ENCODE assay signal across 1 cellular context in genomic region chr22:45240137-45240809, GRCh38.
TF ChIP-seq lines count a peak whose summit lies in the region.

No MANE protein-coding gene starts in this region.

TF ChIP-seq in HEK293, 187 proteins besides CTCF, POLR2A, EP300 and RAD21 (continued from another document and continues in another):
- TF ChIP-seq ZNF175 (tag by site-specific recombination; IDR thresholded peaks at IDR 0.05) (no peak), ZNF518A (tag by site-specific recombination; conservative IDR thresholded peaks at IDR 0.05; ENCODE audit: low read depth) (no peak), ZNF23 (tag by site-specific recombination; IDR thresholded peaks at IDR 0.05; ENCODE audit: borderline replicate concordance) (no peak), ZNF404 (tag by site-specific recombination; IDR thresholded peaks at IDR 0.05) (no peak), TRIM28 (IDR thresholded peaks at IDR 0.05; ENCODE audit: borderline replicate concordance, low read length) (no peak), ZNF416 (tag by site-specific recombination; IDR thresholded peaks at IDR 0.05) (no peak), ZNF585B (tag by site-specific recombination; IDR thresholded peaks at IDR 0.05) (no peak), KLF8 (tag by site-specific recombination; IDR thresholded peaks at IDR 0.05) (peak; percentile 54; the same call in 1 of the 2 replicates), ZNF747 (tag by site-specific recombination; IDR thresholded peaks at IDR 0.05) (no peak), ZNF600 (tag by site-specific recombination; IDR thresholded peaks at IDR 0.05) (no peak), ZNF302 (tag by site-specific recombination; IDR thresholded peaks at IDR 0.05; ENCODE audit: low read depth) (no peak), ZNF639 (tag by site-specific recombination; IDR thresholded peaks at IDR 0.05) (no peak), ZNF18 (tag by site-specific recombination; IDR thresholded peaks at IDR 0.05) (no peak), BCL11A (tag by site-specific recombination; IDR thresholded peaks at IDR 0.05; ENCODE audit: low read depth) (no peak), ZNF266 (tag by site-specific recombination; IDR thresholded peaks at IDR 0.05; ENCODE audit: low read depth) (no peak), SCRT2 (tag by site-specific recombination; IDR thresholded peaks at IDR 0.05) (no peak), HOXA7 (CRISPR knock-in tag; IDR thresholded peaks at IDR 0.05; ENCODE audit: borderline replicate concordance) (no peak), ZNF521 (tag by site-specific recombination; IDR thresholded peaks at IDR 0.05) (no peak), MZF1 (tag by site-specific recombination; IDR thresholded peaks at IDR 0.05; ENCODE audit: borderline replicate concordance) (no peak), ZNF280C (tag by site-specific recombination; IDR thresholded peaks at IDR 0.05) (no peak), ZNF549 (tag by site-specific recombination; IDR thresholded peaks at IDR 0.05) (no peak), SETDB1 (IDR thresholded peaks at IDR 0.05; ENCODE audit: insufficient read length, low read length) (no peak), GLIS2 (tag by site-specific recombination; IDR thresholded peaks at IDR 0.05) (no peak), KLF7 (tag by site-specific recombination; IDR thresholded peaks at IDR 0.05; ENCODE audit: borderline replicate concordance) (no peak), ZBTB20 (tag by site-specific recombination; IDR thresholded peaks at IDR 0.05) (peak; percentile 89), ZNF791 (tag by site-specific recombination; IDR thresholded peaks at IDR 0.05) (no peak), ZNF280D (tag by site-specific recombination; IDR thresholded peaks at IDR 0.05) (no peak), ZNF544 (tag by site-specific recombination; IDR thresholded peaks at IDR 0.05) (no peak), ZNF768 (tag by site-specific recombination; IDR thresholded peaks at IDR 0.05) (no peak), ZNF202 (tag by site-specific recombination; IDR thresholded peaks at IDR 0.05; ENCODE audit: borderline replicate concordance) (no peak), ZNF341 (tag by site-specific recombination; IDR thresholded peaks at IDR 0.05; ENCODE audit: low read depth) (no peak), EGR2 (tag by site-specific recombination; IDR thresholded peaks at IDR 0.05; ENCODE audit: low read depth) (0 out of 2 replicates have a peak, but pooled peaks have one; percentile 3), GLI4 (tag by site-specific recombination; IDR thresholded peaks at IDR 0.05) (no peak), ZNF239 (tag by site-specific recombination; IDR thresholded peaks at IDR 0.05) (no peak), PRDM2 (tag by site-specific recombination; IDR thresholded peaks at IDR 0.05; ENCODE audit: borderline replicate concordance) (no peak), ZNF785 (tag by site-specific recombination; IDR thresholded peaks at IDR 0.05) (peak; percentile 76; the same call in 1 of the 2 replicates), ZNF548 (tag by site-specific recombination; IDR thresholded peaks at IDR 0.05) (no peak), ZIC2 (tag by site-specific recombination; IDR thresholded peaks at IDR 0.05) (peak; percentile 44), ZNF132 (tag by site-specific recombination; IDR thresholded peaks at IDR 0.05; ENCODE audit: borderline replicate concordance) (no peak), ZEB2 (tag by site-specific recombination; IDR thresholded peaks at IDR 0.05) (0 out of 2 replicates have a peak, but pooled peaks have one; percentile 20), ZNF350 (tag by site-specific recombination; IDR thresholded peaks at IDR 0.05) (no peak), ZBTB7A (tag by site-specific recombination; IDR thresholded peaks at IDR 0.05; ENCODE audit: low read depth) (no peak), ZNF37A (tag by site-specific recombination; IDR thresholded peaks at IDR 0.05) (no peak), ZNF112 (tag by site-specific recombination; IDR thresholded peaks at IDR 0.05) (no peak), ZNF2 (tag by site-specific recombination; IDR thresholded peaks at IDR 0.05) (no peak), REPIN1 (tag by site-specific recombination; IDR thresholded peaks at IDR 0.05; ENCODE audit: low read depth) (no peak), KLF16 (tag by site-specific recombination; IDR thresholded peaks at IDR 0.05) (peak; percentile 21; the same call in 1 of the 2 replicates), ZNF391 (tag by site-specific recombination; IDR thresholded peaks at IDR 0.05; ENCODE audit: borderline replicate concordance, low read depth) (no peak)
